Comparison of ENCODE assay signal across 6 cellular contexts in genomic region chr10:17499014-17499413, GRCh38. TPM values are rescaled to one million over a fixed set of nuclear protein-coding genes. Genes with fewer than 3 reads are reported as not detected.
"Had no signal": no experiment of that assay in that cellular context is flagged by ENCODE, and none has a peak within 500 bp of the region (broad histone marks: within the 10 kb centered on the region; RNA-seq: fewer than 3 reads in every experiment).

No MANE protein-coding gene starts in this region.

RNA-seq across cellular contexts. Expression of gene ST8SIA6, which starts 44.6 kb away (rescaled TPM):
- total RNA-seq: activated CD4-positive, alpha-beta T cell treated with anti-CD3 and anti-CD28 coated beads for 36 hours; activated CD4-positive, alpha-beta T cell treated with anti-CD3 and anti-CD28 coated beads, Interleukin-2, amount 10 ng/mL, durations not matched to agents 24 days and 14 days; activated CD8-positive, alpha-beta memory T cell treated with anti-CD3 and anti-CD28 coated beads for 36 hours; activated CD8-positive, alpha-beta memory T cell treated with anti-CD3 and anti-CD28 coated beads, Interleukin-2, amount 10 ng/mL, durations not matched to agents 7 days and 5 days; activated CD8-positive, alpha-beta T cell treated with anti-CD3 and anti-CD28 coated beads for 36 hours; activated CD8-positive, alpha-beta T cell treated with anti-CD3 and anti-CD28 coated beads, Interleukin-2, amount 10 ng/mL, durations not matched to agents 7 days and 5 days had no signal
